25 cellular contexts compared by ENCODE assay signal in genomic region chr17:39385040-39385439, GRCh38. TPM values are rescaled to one million over a fixed set of nuclear protein-coding genes. Genes with fewer than 3 reads are reported as not detected.
DNase-seq lines count a peak whose midpoint lies in the region; ATAC-seq, FAIRE-seq and TF ChIP-seq lines count a peak whose summit lies in the region.
"Had no signal": no experiment of that assay in that cellular context is flagged by ENCODE, and none has a peak within 500 bp of the region (broad histone marks: within the 10 kb centered on the region; RNA-seq: fewer than 3 reads in every experiment).

No MANE protein-coding gene starts in this region.

- no peaks in the 10 kb centered on the region for H3K4me1 Mint-ChIP-seq in WTC11

- H3K9me3 Mint-ChIP-seq in WTC11, result no peaks in the 10 kb centered on the region
- H3K9me3 Mint-ChIP-seq: CD14-positive monocyte; CD4-positive, alpha-beta memory T cell; CD4-positive, CD25-positive, alpha-beta regulatory T cell; CD8-positive, alpha-beta memory T cell had no signal

- DNase-seq in WTC11 (ENCODE audit: low spot score) (no peak), urothelium cell line (ENCODE audit: low spot score) (no peak), HPDE6-E6E7 (ENCODE audit: extremely low spot score) (no peak)
- no peak for DNase-seq in stimulated activated CD4-positive, alpha-beta T cell treated with anti-CD3 and anti-CD28 coated beads, Interleukin-4, amount 100 ng/mL, for 4 hours
- DNase-seq: 8988T; ACHN; BE2C; C1 segment of cervical spinal cord; CD4-positive, alpha-beta memory T cell; CD4-positive, CD25-positive, alpha-beta regulatory T cell; CD8-positive, alpha-beta memory T cell; COR-L47; DMS 273 treated with DMSO at 0.1 percent for 48 hours; DMS153; DMS53; DMS79; DND-41; GF-D8 had no signal

- POLR2A ChIA-PET in HEK293 (lab: Yijun Ruan, JAX) (interaction anchor here (0.6 to 1.7 kb wide), 2 partner anchors 16 to 21 kb away, joined by 3 to 6 read pairs; partner anchors contain the start of gene FBXL20), WTC11 (lab: Charles Lee) (interaction anchor here (0.9 kb wide), 1 partner anchor 18 kb away, joined by 3 read pairs; no protein-coding TSS in a partner anchor)

- H3K36me3 Mint-ChIP-seq in WTC11, result no peaks in the 10 kb centered on the region

- no peak overlapping the region for H3K4me3 Mint-ChIP-seq in WTC11
- H3K4me3 Mint-ChIP-seq: CD14-positive monocyte; CD4-positive, alpha-beta memory T cell; CD8-positive, alpha-beta memory T cell had no signal

- no peaks in the 10 kb centered on the region for H3K9me3 ChIP-seq in HEK293 (ENCODE audit: control insufficient read depth, insufficient read depth, low read depth, low read length)
- H3K9me3 ChIP-seq: BE2C, BLaER1 had no signal

- CTCF ChIA-PET in HEK293 (lab: Yijun Ruan, JAX), result interaction anchor here (1.2 kb wide), 1 partner anchor 10 kb away, joined by 3 read pairs; no protein-coding TSS in a partner anchor
- CTCF ChIA-PET in WTC11 (lab: Charles Lee), result interaction anchor here (0.6 kb wide), 1 partner anchor 132 kb away, joined by 3 read pairs; no protein-coding TSS in a partner anchor

- no peaks in the 10 kb centered on the region for H3K4me1 ChIP-seq in HEK293 (ENCODE audit: control insufficient read depth, insufficient read depth, low read length)
- H3K4me1 ChIP-seq: BE2C, BLaER1 had no signal

- H3K27ac ChIP-seq in HEK293 (ENCODE audit: extremely low read depth, low read depth, low read length), result no peak overlapping the region
- H3K27ac ChIP-seq: BLaER1 had no signal

- H3K4me3 ChIP-seq in HEK293 (ENCODE audit: low read depth, low read length), result no peak overlapping the region
- H3K4me3 ChIP-seq: BLaER1 had no signal

- FAIRE-seq in urothelium cell line (lab: Jason Lieb, UNC), result peak; percentile 9
- FAIRE-seq: A204.1, G401.6, GM12891, GM19239 had no signal

- peaks cover 0 to 4% of the 10 kb centered on the region in 2 experiments; a peak in 2 of 3 replicates for H3K36me3 ChIP-seq in HEK293 (ENCODE audit: control insufficient read depth in 2 of 2, insufficient read depth in 1 of 2, low read length in 2 of 2)
- H3K36me3 ChIP-seq: BE2C had no signal

- no peak for ATAC-seq in WTC11

- no peaks in the 10 kb centered on the region for H3K27me3 Mint-ChIP-seq in WTC11 (ENCODE audit: low read depth)
- H3K27me3 Mint-ChIP-seq: CD4-positive, alpha-beta memory T cell; CD4-positive, CD25-positive, alpha-beta regulatory T cell; CD8-positive, alpha-beta memory T cell had no signal

- H3K27ac Mint-ChIP-seq in WTC11, result no peak overlapping the region
- H3K27ac Mint-ChIP-seq: CD4-positive, alpha-beta memory T cell; CD4-positive, CD25-positive, alpha-beta regulatory T cell had no signal

- no peak for TF ChIP-seq CTCF in HEK293 (tag by site-specific recombination; IDR thresholded peaks at IDR 0.05)
- no peak for TF ChIP-seq CTCF in WTC11 (IDR thresholded peaks at IDR 0.05)

TF ChIP-seq in HEK293, 187 proteins besides CTCF, POLR2A, EP300 and RAD21:
- no peak for TF ChIP-seq ZNF747 (tag by site-specific recombination; IDR thresholded peaks at IDR 0.05)
- no peak for TF ChIP-seq ZNF202 (tag by site-specific recombination; IDR thresholded peaks at IDR 0.05; ENCODE audit: borderline replicate concordance)
- no peak for TF ChIP-seq ZFP3 (tag by site-specific recombination; IDR thresholded peaks at IDR 0.05; ENCODE audit: low read depth)
- no peak for TF ChIP-seq ZNF423 (tag by site-specific recombination; IDR thresholded peaks at IDR 0.05)
- no peak for TF ChIP-seq ZIC2 (tag by site-specific recombination; IDR thresholded peaks at IDR 0.05)
- no peak for TF ChIP-seq ZNF174 (tag by site-specific recombination; IDR thresholded peaks at IDR 0.05)
- peak; percentile 96 for TF ChIP-seq ZNF121 (tag by site-specific recombination; IDR thresholded peaks at IDR 0.05)
- no peak for TF ChIP-seq ZNF624 (tag by site-specific recombination; IDR thresholded peaks at IDR 0.05)
- TF ChIP-seq ZNF521 (tag by site-specific recombination; IDR thresholded peaks at IDR 0.05), result no peak

TF ChIP-seq in WTC11, 78 proteins besides CTCF, POLR2A, EP300 and RAD21:
- TF ChIP-seq ZNF121 (CRISPR knock-in tag; IDR thresholded peaks at IDR 0.05), result peak; percentile 97
- no peak for TF ChIP-seq NR3C1 (CRISPR knock-in tag; conservative IDR thresholded peaks at IDR 0.05; ENCODE audit: low read depth)
- TF ChIP-seq ATF6 (CRISPR knock-in tag; IDR thresholded peaks at IDR 0.05), result no peak
- TF ChIP-seq AR (CRISPR knock-in tag; IDR thresholded peaks at IDR 0.05), result no peak

RNA-seq across cellular contexts. Expression of gene FBXL20, which starts 16.4 kb away (rescaled TPM):
- total RNA-seq in WTC11 (2021), result 9.7 to 13.8 TPM (median 13.0 TPM) in 3 replicates

Comparison
In these comparisons a context has a peak if more than half of its experiments do, and no peak if none do; other contexts are left out.
1. Of the 8 proteins assayed by ChIP-seq in both HEK293 and WTC11: peak only in HEK293: none; only in WTC11: none; in both: ZNF121; in neither: 7.